1 cellular context compared by ENCODE assay signal in genomic region chr11:68150029-68150428, GRCh38.
TF ChIP-seq lines count a peak whose summit lies in the region.

No MANE protein-coding gene starts in this region.

TF ChIP-seq in HEK293, 187 proteins besides CTCF, POLR2A, EP300 and RAD21 (continued from another document):
- TF ChIP-seq, protein P1, sequence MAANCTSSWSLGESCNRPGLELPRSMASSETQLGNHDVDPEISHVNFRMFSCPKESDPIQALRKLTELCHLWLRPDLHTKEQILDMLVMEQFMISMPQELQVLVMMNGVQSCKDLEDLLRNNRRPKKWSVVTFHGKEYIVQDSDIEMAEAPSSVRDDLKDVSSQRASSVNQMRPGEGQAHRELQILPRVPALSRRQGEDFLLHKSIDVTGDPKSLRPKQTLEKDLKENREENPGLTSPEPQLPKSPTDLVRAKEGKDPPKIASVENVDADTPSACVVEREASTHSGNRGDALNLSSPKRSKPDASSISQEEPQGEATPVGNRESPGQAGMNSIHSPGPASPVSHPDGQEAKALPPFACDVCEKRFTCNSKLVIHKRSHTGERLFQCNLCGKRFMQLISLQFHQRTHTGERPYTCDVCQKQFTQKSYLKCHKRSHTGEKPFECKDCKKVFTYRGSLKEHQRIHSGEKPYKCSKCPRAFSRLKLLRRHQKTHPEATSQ (tag by site-specific recombination; IDR thresholded peaks at IDR 0.05), result no peak
- TF ChIP-seq PRDM4 (tag by site-specific recombination; IDR thresholded peaks at IDR 0.05), result no peak
TF ChIP-seq in HEK293: peak in this region for 3.
